ENCODE assay signal across 9 cellular contexts in genomic region chr10:34539533-34540315, GRCh38.
DNase-seq lines count a peak whose midpoint lies in the region; ATAC-seq and TF ChIP-seq lines count a peak whose summit lies in the region.
"Had no signal": no experiment of that assay in that cellular context is flagged by ENCODE, and none has a peak within 500 bp of the region (broad histone marks: within the 10 kb centered on the region; RNA-seq: fewer than 3 reads in every experiment).

No MANE protein-coding gene starts in this region.

- TF ChIP-seq CTCF in ovary (IDR thresholded peaks at IDR 0.05) (no peak), WERI-Rb-1 (IDR thresholded peaks at IDR 0.05; ENCODE audit: low read depth, low read length) (no peak)

- 15 to 52% (median 23%) methylated on average over 13 of the region's 13 CpGs for WGBS in ovary, 3 donors

- H3K4me1 ChIP-seq in duodenal mucosa (ENCODE audit: control insufficient read depth in 1 of 2, insufficient read depth in 2 of 2, low read length in 2 of 2) (peaks cover 8 to 20% of the 10 kb centered on the region in 2 donors), ovary (ENCODE audit: insufficient read depth) (peaks cover 5% of the 10 kb centered on the region)

- TF ChIP-seq EP300 in ovary (IDR thresholded peaks at IDR 0.05) = no peak

- H3K36me3 ChIP-seq in duodenal mucosa (ENCODE audit: control insufficient read depth in 1 of 2, insufficient read depth in 2 of 2, low read length in 2 of 2) (no peaks in the 10 kb centered on the region), ovary (no peaks in the 10 kb centered on the region), WERI-Rb-1 (no peaks in the 10 kb centered on the region)

- ATAC-seq in GM18499 (IDR thresholded peaks at IDR 0.05; ENCODE audit: insufficient read depth, unreplicated experiment) (peak; percentile 40), HG02884 (IDR thresholded peaks at IDR 0.05; ENCODE audit: unreplicated experiment) (peak; percentile 67), HG03354 (IDR thresholded peaks at IDR 0.05; ENCODE audit: poor library complexity, severe bottlenecking, unreplicated experiment) (no peak)

- intact Hi-C loops in ovary (cut with DNase I) = no loop called here

- no peak for TF ChIP-seq POLR2A in ovary (IDR thresholded peaks at IDR 0.05)

- H3K9me3 ChIP-seq in duodenal mucosa (ENCODE audit: control insufficient read depth in 1 of 2, low read length in 2 of 2) (no peaks in the 10 kb centered on the region), ovary (no peaks in the 10 kb centered on the region), WERI-Rb-1 (ENCODE audit: severe bottlenecking) (no peaks in the 10 kb centered on the region)

- H3K27ac ChIP-seq in duodenal mucosa (ENCODE audit: low read depth, low read length) (no peak overlapping the region), ovary (peak overlapping the region in 1 of 2 donors; percentile 65), WERI-Rb-1 (no peak overlapping the region)

- no peaks in the 10 kb centered on the region for H3K27me3 ChIP-seq in duodenal mucosa (ENCODE audit: control insufficient read depth in 1 of 2, insufficient read depth in 2 of 2, low read length in 2 of 2)
- H3K27me3 ChIP-seq in ovary = no peaks in the 10 kb centered on the region
- H3K27me3 ChIP-seq in WERI-Rb-1 (ENCODE audit: insufficient read depth, low read depth, severe bottlenecking) = no peaks in the 10 kb centered on the region

- H3K4me3 ChIP-seq in duodenal mucosa (ENCODE audit: low read depth in 1 of 2, low read length in 2 of 2) = peak overlapping the region; percentile 51 to 70
- H3K4me3 ChIP-seq in ovary = peak overlapping the region; percentile 3
- H3K4me3 ChIP-seq in WERI-Rb-1 (ENCODE audit: low read depth, low read length) = no peak overlapping the region

- H3K9ac ChIP-seq in duodenal mucosa (ENCODE audit: low read depth in 1 of 2, low read length in 2 of 2) = peak overlapping the region; percentile 18 to 61

- DNase-seq in ovary = peak in 3 of 5 donors; percentile 31 to 36 (median 33)
- no peak for DNase-seq in DMS114 treated with DMSO at 0.1 percent for 48 hours (lab: John Stamatoyannopoulos, UW; ENCODE audit: unreplicated experiment)
- no peak for DNase-seq in stimulated activated CD4-positive, alpha-beta T cell treated with anti-CD3 and anti-CD28 coated beads, Interleukin-2, amount 100 ng/mL, for 24 hours
- DNase-seq in WERI-Rb-1 = no peak
- DNase-seq: stimulated activated CD4-positive, alpha-beta T cell treated with anti-CD3 and anti-CD28 coated beads, Interleukin-1b, Interleukin-23, amount 100 ng/mL, for 48 hours had no signal

Comparison
In these comparisons a context has a peak if more than half of its experiments do, and no peak if none do; other contexts are left out.
1. DNase-seq: peak in ovary (3 of 5); none in DMS114 treated with DMSO at 0.1 percent for 48 hours (single experiment), stimulated activated CD4-positive, alpha-beta T cell treated with anti-CD3 and anti-CD28 coated beads, Interleukin-2, amount 100 ng/mL, for 24 hours (0 of 2) and WERI-Rb-1 (single experiment).